ENCODE assay signal across 1 cellular context in genomic region chr9:70959366-70959765, GRCh38.
TF ChIP-seq lines count a peak whose summit lies in the region.

No MANE protein-coding gene starts in this region.

TF ChIP-seq in GM23338, 12 proteins besides CTCF, POLR2A, EP300 and RAD21:
- TF ChIP-seq ZNF462 (CRISPR knock-in tag; IDR thresholded peaks at IDR 0.05) (no peak), REST (IDR thresholded peaks at IDR 0.05; ENCODE audit: unreplicated experiment) (no peak), POLR2AphosphoS5 (IDR thresholded peaks at IDR 0.05; ENCODE audit: low read depth) (no peak), JUNB (IDR thresholded peaks at IDR 0.05; ENCODE audit: unreplicated experiment) (no peak), EZH2phosphoT487 (IDR thresholded peaks at IDR 0.05; ENCODE audit: unreplicated experiment) (no peak), EZH2 (IDR thresholded peaks at IDR 0.05; ENCODE audit: low read depth, unreplicated experiment) (no peak), NANOG (IDR thresholded peaks at IDR 0.05; ENCODE audit: borderline replicate concordance) (no peak), STAT1 (IDR thresholded peaks at IDR 0.05; ENCODE audit: unreplicated experiment) (no peak), ZNF331 (CRISPR knock-in tag; IDR thresholded peaks at IDR 0.05; ENCODE audit: low read depth) (no peak), ETS1 (IDR thresholded peaks at IDR 0.05) (no peak), CREB1 (CRISPR knock-in tag; IDR thresholded peaks at IDR 0.05; ENCODE audit: low read depth) (no peak)
